In the genomic region with DNA sequence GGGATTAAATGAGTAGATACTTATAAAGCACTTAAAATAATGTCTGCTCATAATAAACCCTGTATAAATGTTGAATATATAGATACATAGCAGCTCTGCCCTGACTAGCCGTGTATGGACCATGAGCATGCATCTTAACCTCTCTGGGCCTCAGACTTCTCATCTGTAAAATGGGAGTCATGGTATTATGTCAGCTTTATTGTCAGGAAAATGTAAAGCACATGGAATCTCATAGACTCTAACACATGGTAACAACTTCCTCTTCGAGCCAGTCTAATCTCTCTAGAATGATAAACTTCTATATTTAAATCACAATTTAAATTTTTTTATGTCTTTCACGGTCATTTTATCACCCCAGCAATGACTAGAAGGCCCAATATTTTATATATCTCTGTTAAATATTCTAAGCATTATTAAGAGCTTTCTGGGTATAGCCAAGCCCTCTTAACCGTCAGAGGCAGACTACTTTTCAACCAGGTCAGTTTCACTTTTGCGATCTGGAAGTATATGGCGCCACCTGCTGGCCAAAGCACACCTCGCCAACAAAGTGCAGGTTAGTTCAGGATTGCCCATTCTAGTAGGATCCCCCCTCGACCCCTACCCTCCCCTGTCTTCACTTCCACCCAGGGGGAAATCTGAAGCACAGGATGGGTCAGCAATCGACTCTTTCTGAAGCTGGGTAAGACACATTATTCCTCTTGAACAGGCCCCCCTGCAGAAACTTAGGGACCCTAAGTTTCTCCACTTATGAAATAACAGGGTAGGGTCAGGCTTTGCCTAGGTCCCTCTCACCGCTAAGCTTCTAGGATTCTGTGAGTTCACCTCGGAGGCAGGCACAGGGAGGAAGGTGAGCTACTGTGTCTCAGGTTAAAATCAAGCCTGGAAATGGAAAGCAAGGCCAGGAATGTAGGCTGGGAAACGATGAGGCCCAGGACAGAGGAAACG, we compare ENCODE assay signal across 8 cellular contexts. TPM values are rescaled to one million over a fixed set of nuclear protein-coding genes. Genes with fewer than 3 reads are reported as not detected.
DNase-seq lines count a peak whose midpoint lies in the region; FAIRE-seq and TF ChIP-seq lines count a peak whose summit lies in the region.

No MANE protein-coding gene starts in this region.

- intact Hi-C loops in ovary (cut with DNase I), result loop anchor here (5.0 to 10.0 kb wide), 6 partner anchors 196 to 799 kb away; no protein-coding TSS in a partner anchor
- intact Hi-C loops in thyroid gland (cut with DNase I), result loop anchor here (5.0 to 10.0 kb wide), 4 partner anchors 196 to 799 kb away; no protein-coding TSS in a partner anchor

- H3K36me3 ChIP-seq in ovary (no peaks in the 10 kb centered on the region), thyroid gland (no peaks in the 10 kb centered on the region)

- no peaks in the 10 kb centered on the region for H3K9me3 ChIP-seq in ovary
- H3K9me3 ChIP-seq in thyroid gland, result no peaks in the 10 kb centered on the region

- TF ChIP-seq POLR2A in ovary (IDR thresholded peaks at IDR 0.05) (no peak), thyroid gland (IDR thresholded peaks at IDR 0.05) (no peak)

- FAIRE-seq in frontal cortex (lab: Jason Lieb, UNC), result peak; percentile 55

- TF ChIP-seq EP300 in ovary (IDR thresholded peaks at IDR 0.05), result no peak

- no peak overlapping the region for H3K27ac ChIP-seq in ovary
- peak overlapping the region in 1 of 3 donors; percentile 11 for H3K27ac ChIP-seq in thyroid gland

- 27 to 33% (median 33%) methylated on average over 13 of the region's 13 CpGs for WGBS in ovary, 3 donors
- 27 to 31% methylated on average over 13 of the region's 13 CpGs for WGBS in thyroid gland, 2 donors

- H3K4me1 ChIP-seq in ovary (ENCODE audit: insufficient read depth) (peaks cover 3% of the 10 kb centered on the region), thyroid gland (peaks cover 0 to 3% of the 10 kb centered on the region in 2 donors)

- peak; percentile 65 for DNase-seq in GDM1 (lab: John Stamatoyannopoulos, UW)
- peak; percentile 72 for DNase-seq in H4 (ENCODE audit: low spot score)
- DNase-seq in SIG-M5 treated with dmso at 0.1 percent for 504 hours (lab: John Stamatoyannopoulos, UW; ENCODE audit: unreplicated experiment), result peak; percentile 72
- DNase-seq in activated effector memory CD4-positive, alpha-beta T cell treated with Interleukin-2 at 50 U/mL for 16 hours, result peak; percentile 76
- DNase-seq in frontal cortex (ENCODE audit: low spot score in 2 of 2), result peak in 1 of 2 donors; percentile 65
- DNase-seq in ovary, result peak; percentile 67 to 87 (median 85)
- DNase-seq in thyroid gland, result peak; percentile 79 to 84

- H3K27me3 ChIP-seq in ovary, result no peaks in the 10 kb centered on the region
- no peaks in the 10 kb centered on the region for H3K27me3 ChIP-seq in thyroid gland

- TF ChIP-seq CTCF in LNCAP (IDR thresholded peaks at IDR 0.05) (peak; percentile 92), ovary (IDR thresholded peaks at IDR 0.05) (peak; percentile 64 to 73 (median 68)), thyroid gland (IDR thresholded peaks at IDR 0.05) (peak; percentile 72 to 89 (median 78))

- H3K4me3 ChIP-seq in ovary (no peak overlapping the region), thyroid gland (replicated peaks in 1 of 3) (no peak overlapping the region)

RNA-seq across cellular contexts. Expression of a gene that starts 36.0 kb away (rescaled TPM):
- not detected in 2 replicates for total RNA-seq in H4 (2014; rRNA removed; shearing (Covaris generic))
- total RNA-seq in frontal cortex, result not detected
- total RNA-seq in ovary, result under 1 TPM in 1 of 7 donors, not detected in 6; 0.48 TPM
- not detected for polyA plus RNA-seq in ovary
- under 1 TPM in 2 of 4 donors, not detected in 2; 0.11 to 0.81 TPM for total RNA-seq in thyroid gland
